In genomic region chr7:125592331-125592730, GRCh38 we compare ENCODE assay signal across 23 cellular contexts.
DNase-seq lines count a peak whose midpoint lies in the region; ATAC-seq, FAIRE-seq and TF ChIP-seq lines count a peak whose summit lies in the region.
"Had no signal": no experiment of that assay in that cellular context is flagged by ENCODE, and none has a peak within 500 bp of the region (broad histone marks: within the 10 kb centered on the region; RNA-seq: fewer than 3 reads in every experiment).

No MANE protein-coding gene starts in this region.

- no peaks in the 10 kb centered on the region for H3K27me3 ChIP-seq in breast epithelium
- H3K27me3 ChIP-seq in PC-9 (ENCODE audit: insufficient read depth, low read depth), result no peaks in the 10 kb centered on the region
- no peaks in the 10 kb centered on the region for H3K27me3 ChIP-seq in GM12878 (replicated peaks in 1 of 2; ENCODE audit: control insufficient read depth in 2 of 2, insufficient read depth in 2 of 2, low read length in 1 of 2)
- H3K27me3 ChIP-seq in mesendoderm (ENCODE audit: insufficient read depth, low read length, poor library complexity), result no peaks in the 10 kb centered on the region
- H3K27me3 ChIP-seq: BE2C; BLaER1 treated with 17β-estradiol and CSF1 and Interleukin-3, amounts not matched to agents 10 nM and 100 nM had no signal

- no peak for TF ChIP-seq EP300 in GM12878 (IDR thresholded peaks at IDR 0.05; ENCODE audit: borderline replicate concordance in 1 of 2, control insufficient read depth in 1 of 2, low read depth in 2 of 2, low read length in 2 of 2)

- SMC1A ChIA-PET in GM12878 (lab: Charles Lee; ENCODE audit: uncharacterized antibody, unreplicated experiment), result no interaction called here

- H3K56ac ChIP-seq in mesendoderm (ENCODE audit: low read length), result no peak overlapping the region

- H3K27me3 Mint-ChIP-seq in MCF 10A (ENCODE audit: insufficient read depth, unreplicated experiment), result no peaks in the 10 kb centered on the region
- no peaks in the 10 kb centered on the region for H3K27me3 Mint-ChIP-seq in activated T-helper 2 cell treated with anti-CD3 and anti-CD28 coated beads, Interferon-gamma antibody, Interleukin-2, Interleukin-4, amounts not matched to agents 10 μg/mL and 5 μg/mL and 100 μg/mL, durations not matched to agents 14 hours and 24 hours and 36 hours (ENCODE audit: low read depth)
- no peaks in the 10 kb centered on the region for H3K27me3 Mint-ChIP-seq in Calu3 (ENCODE audit: unreplicated experiment)
- H3K27me3 Mint-ChIP-seq: CD4-positive, alpha-beta T cell; CD8-positive, alpha-beta memory T cell had no signal

- no peaks in the 10 kb centered on the region for H3K4me1 ChIP-seq in breast epithelium
- H3K4me1 ChIP-seq in PC-9 (replicated peaks; ENCODE audit: insufficient read depth), result no peaks in the 10 kb centered on the region
- no peaks in the 10 kb centered on the region for H3K4me1 ChIP-seq in GM12878 (ENCODE audit: control insufficient read depth, insufficient read depth, low read length)
- H3K4me1 ChIP-seq in mesendoderm (ENCODE audit: control insufficient read depth, low read depth, low read length), result no peaks in the 10 kb centered on the region
- H3K4me1 ChIP-seq: BE2C; BLaER1 treated with 17β-estradiol and CSF1 and Interleukin-3, amounts not matched to agents 10 nM and 100 nM had no signal

- H3K9me3 Mint-ChIP-seq in MCF 10A (ENCODE audit: unreplicated experiment) (no peaks in the 10 kb centered on the region), Calu3 (ENCODE audit: low read depth, unreplicated experiment) (no peaks in the 10 kb centered on the region)
- H3K9me3 Mint-ChIP-seq in activated T-helper 2 cell treated with anti-CD3 and anti-CD28 coated beads, Interferon-gamma antibody, Interleukin-2, Interleukin-4, amounts not matched to agents 10 μg/mL and 5 μg/mL and 100 μg/mL, durations not matched to agents 14 hours and 24 hours and 36 hours, result peaks cover 14% of the 10 kb centered on the region

- DNase-seq in MCF 10A (ENCODE audit: unreplicated experiment) (no peak), breast epithelium (ENCODE audit: low spot score in 2 of 2) (no peak), PC-9 (no peak), GM12878 (ENCODE audit: low read depth, low spot score) (no peak), mesendoderm (no peak), Calu3 (no peak)
- no peak for DNase-seq in activated CD4-positive, alpha-beta T cell treated with anti-CD3 and anti-CD28 coated beads for 4 hours
- no peak for DNase-seq in activated T-helper 2 cell treated with anti-CD3 and anti-CD28 coated beads, Interferon-gamma antibody, Interleukin-2, Interleukin-4, amounts not matched to agents 10 μg/mL and 5 μg/mL and 100 μg/mL, durations not matched to agents 14 hours and 24 hours and 36 hours (ENCODE audit: low spot score)
- DNase-seq: BE2C; CD4-positive, alpha-beta T cell; CD8-positive, alpha-beta memory T cell; DMS53; DMS79 treated with DMSO at 0.1 percent for 48 hours; GF-D8; GM23248; H7; HCEC 1CT had no signal

- no peak overlapping the region for H3K18ac ChIP-seq in mesendoderm (ENCODE audit: low read length)

- no peak overlapping the region for H4K8ac ChIP-seq in mesendoderm (ENCODE audit: low read depth, low read length)

- no peak overlapping the region for H2AK5ac ChIP-seq in mesendoderm (ENCODE audit: low read length)

- no peak overlapping the region for H2BK5ac ChIP-seq in mesendoderm (ENCODE audit: low read length)

- H3K27ac Mint-ChIP-seq in MCF 10A (ENCODE audit: low read depth, unreplicated experiment) (peak overlapping the region; percentile 47), Calu3 (ENCODE audit: unreplicated experiment) (no peak overlapping the region)
- no peak overlapping the region for H3K27ac Mint-ChIP-seq in activated T-helper 2 cell treated with anti-CD3 and anti-CD28 coated beads, Interferon-gamma antibody, Interleukin-2, Interleukin-4, amounts not matched to agents 10 μg/mL and 5 μg/mL and 100 μg/mL, durations not matched to agents 14 hours and 24 hours and 36 hours
- H3K27ac Mint-ChIP-seq: CD14-positive monocyte; CD4-positive, alpha-beta T cell; CD8-positive, alpha-beta memory T cell had no signal

- no peak overlapping the region for H2BK15ac ChIP-seq in mesendoderm (replicated peaks; ENCODE audit: low read depth)

- RAD21 ChIA-PET in GM12878 (lab: Charles Lee; ENCODE audit: unreplicated experiment), result no interaction called here

- CTCF ChIA-PET in MCF 10A (lab: Yijun Ruan, JAX) (no interaction called here), PC-9 (lab: Charles Lee) (no interaction called here), GM12878 (lab: Yijun Ruan, JAX) (interaction anchor here (0.7 kb wide), 1 partner anchor 11 kb away, joined by 4 read pairs; no protein-coding TSS in a partner anchor), Calu3 (lab: Charles Lee) (interaction anchor here (1.0 kb wide), 1 partner anchor 10 kb away, joined by 3 read pairs; no protein-coding TSS in a partner anchor)

- in situ Hi-C loops in GM12878 (cut with MboI), result no loop called here

- no peak overlapping the region for H2BK120ac ChIP-seq in mesendoderm (ENCODE audit: low read depth, low read length)

- H3K4me2 ChIP-seq in PC-9 (no peak overlapping the region), GM12878 (ENCODE audit: control insufficient read depth, insufficient read depth) (no peak overlapping the region), mesendoderm (ENCODE audit: low read length) (no peak overlapping the region)
- H3K4me2 ChIP-seq: BLaER1 treated with 17β-estradiol and CSF1 and Interleukin-3, amounts not matched to agents 10 nM and 100 nM had no signal

- no peak overlapping the region for H3K9ac ChIP-seq in GM12878 (ENCODE audit: control insufficient read depth, insufficient read depth, low read length)
- H3K9ac ChIP-seq in mesendoderm (ENCODE audit: low read length), result no peak overlapping the region
- H3K9ac ChIP-seq: BLaER1 treated with 17β-estradiol and CSF1 and Interleukin-3, amounts not matched to agents 10 nM and 100 nM; GM23248 had no signal

- no peak overlapping the region for H4K5ac ChIP-seq in mesendoderm (ENCODE audit: low read length)

- BruUV-seq in MCF 10A (replicated peaks; lab: Mats Ljungman, UMichigan) (no TSS peak), PC-9 (replicated peaks; lab: Mats Ljungman, UMichigan) (no TSS peak), GM12878 (replicated peaks; lab: Mats Ljungman, UMichigan) (no TSS peak), Calu3 (replicated peaks; lab: Mats Ljungman, UMichigan) (no TSS peak)

- no peak overlapping the region for H3K4me3 ChIP-seq in breast epithelium
- H3K4me3 ChIP-seq in PC-9, result no peak overlapping the region
- no peak overlapping the region for H3K4me3 ChIP-seq in GM12878
- H3K4me3 ChIP-seq in mesendoderm (ENCODE audit: low read length), result no peak overlapping the region
- H3K4me3 ChIP-seq: BLaER1 treated with 17β-estradiol and CSF1 and Interleukin-3, amounts not matched to agents 10 nM and 100 nM; GM23248 had no signal

- H3K79me2 ChIP-seq in PC-9 (ENCODE audit: low read depth), result no peaks in the 10 kb centered on the region
- no peaks in the 10 kb centered on the region for H3K79me2 ChIP-seq in GM12878 (ENCODE audit: control insufficient read depth, insufficient read depth, low read length)
- H3K79me2 ChIP-seq in mesendoderm (ENCODE audit: control insufficient read depth, insufficient read depth, low read length), result no peaks in the 10 kb centered on the region

- no peaks in the 10 kb centered on the region for H3K9me3 ChIP-seq in breast epithelium
- no peaks in the 10 kb centered on the region for H3K9me3 ChIP-seq in PC-9 (ENCODE audit: insufficient read depth, low read depth)
- H3K9me3 ChIP-seq in GM12878 (replicated peaks; ENCODE audit: control insufficient read depth, insufficient read depth, low read length), result no peaks in the 10 kb centered on the region
- H3K9me3 ChIP-seq: BE2C had no signal

- POLR2A ChIA-PET in MCF 10A (lab: Yijun Ruan, JAX) (no interaction called here), PC-9 (lab: Charles Lee; ENCODE audit: unreplicated experiment) (no interaction called here), GM12878 (lab: Charles Lee) (no interaction called here)

- WGBS in GM12878 (ENCODE audit: insufficient coverage, insufficient replicate concordance, low lambda C conversion rate, missing lambda C conversion rate), result 54% methylated on average over 6 of the region's 6 CpGs
- no CpG with 5 or more reads among the region's 6 CpGs for WGBS in mesendoderm (ENCODE audit: extremely low coverage, insufficient coverage, low lambda C conversion rate)

- no peak for FAIRE-seq in GM12878 (lab: Jason Lieb, UNC)
- FAIRE-seq: A204.1, GM19239, H1 had no signal

- TF ChIP-seq POLR2A in breast epithelium (IDR thresholded peaks at IDR 0.05), result no peak
- TF ChIP-seq POLR2A in GM12878 (IDR thresholded peaks at IDR 0.05; ENCODE audit: low read depth, low read length), result no peak

- no peak for TF ChIP-seq CTCF in MCF 10A (IDR thresholded peaks at IDR 0.05; ENCODE audit: unreplicated experiment)
- TF ChIP-seq CTCF in breast epithelium (IDR thresholded peaks at IDR 0.05), result no peak
- TF ChIP-seq CTCF in PC-9 (conservative IDR thresholded peaks at IDR 0.05), result no peak
- TF ChIP-seq CTCF in GM12878 (IDR thresholded peaks at IDR 0.05 in 2 of 3, conservative IDR thresholded peaks at IDR 0.05 in 1 of 3; ENCODE audit: control insufficient read depth in 2 of 3, extremely low read depth in 1 of 3, insufficient read depth in 1 of 3, low read depth in 3 of 3, low read length in 3 of 3), result no peak
- no peak for TF ChIP-seq CTCF in Calu3 (IDR thresholded peaks at IDR 0.05; ENCODE audit: unreplicated experiment)

- H2AFZ ChIP-seq in PC-9 (0 out of 2 replicates have a peak overlapping the region, but pooled peaks have one; percentile 27), GM12878 (ENCODE audit: control insufficient read depth, low read depth, low read length) (no peak overlapping the region)
- H2AFZ ChIP-seq: GM23248 had no signal

- H3K27ac ChIP-seq in breast epithelium (no peak overlapping the region), PC-9 (no peak overlapping the region), GM12878 (ENCODE audit: control insufficient read depth, insufficient read depth) (no peak overlapping the region), mesendoderm (ENCODE audit: low read depth, low read length) (no peak overlapping the region)
- H3K27ac ChIP-seq: 22Rv1; BLaER1 treated with 17β-estradiol and CSF1 and Interleukin-3, amounts not matched to agents 10 nM and 100 nM; GM23248 had no signal

- H3K9me2 ChIP-seq in PC-9 (ENCODE audit: insufficient read depth), result peaks cover under 1% of the 10 kb centered on the region; the same call in 1 of the 2 replicates

- no peak overlapping the region for H3K23ac ChIP-seq in mesendoderm (ENCODE audit: low read length)

- H3K36me3 Mint-ChIP-seq in MCF 10A (ENCODE audit: insufficient read depth, unreplicated experiment) (no peaks in the 10 kb centered on the region), Calu3 (ENCODE audit: insufficient read depth, unreplicated experiment) (no peaks in the 10 kb centered on the region)
- H3K36me3 Mint-ChIP-seq in activated T-helper 2 cell treated with anti-CD3 and anti-CD28 coated beads, Interferon-gamma antibody, Interleukin-2, Interleukin-4, amounts not matched to agents 10 μg/mL and 5 μg/mL and 100 μg/mL, durations not matched to agents 14 hours and 24 hours and 36 hours (ENCODE audit: low read depth), result no peaks in the 10 kb centered on the region
- H3K36me3 Mint-ChIP-seq: CD14-positive monocyte; CD8-positive, alpha-beta memory T cell had no signal

- H3K4me1 Mint-ChIP-seq in MCF 10A (ENCODE audit: insufficient read depth, unreplicated experiment) (no peaks in the 10 kb centered on the region), Calu3 (ENCODE audit: low read depth, unreplicated experiment) (no peaks in the 10 kb centered on the region)
- H3K4me1 Mint-ChIP-seq in activated T-helper 2 cell treated with anti-CD3 and anti-CD28 coated beads, Interferon-gamma antibody, Interleukin-2, Interleukin-4, amounts not matched to agents 10 μg/mL and 5 μg/mL and 100 μg/mL, durations not matched to agents 14 hours and 24 hours and 36 hours (ENCODE audit: low read depth), result no peaks in the 10 kb centered on the region
- H3K4me1 Mint-ChIP-seq: CD14-positive monocyte; CD8-positive, alpha-beta memory T cell had no signal

- no peaks in the 10 kb centered on the region for H3F3A ChIP-seq in PC-9 (ENCODE audit: insufficient read depth, low read depth)

- H3K4me3 Mint-ChIP-seq in MCF 10A (ENCODE audit: unreplicated experiment) (no peak overlapping the region), Calu3 (ENCODE audit: low read depth, unreplicated experiment) (no peak overlapping the region)
- no peak overlapping the region for H3K4me3 Mint-ChIP-seq in activated T-helper 2 cell treated with anti-CD3 and anti-CD28 coated beads, Interferon-gamma antibody, Interleukin-2, Interleukin-4, amounts not matched to agents 10 μg/mL and 5 μg/mL and 100 μg/mL, durations not matched to agents 14 hours and 24 hours and 36 hours (ENCODE audit: low read depth)
- H3K4me3 Mint-ChIP-seq: CD14-positive monocyte; CD4-positive, alpha-beta T cell; CD8-positive, alpha-beta memory T cell had no signal

- no peak overlapping the region for H3K4ac ChIP-seq in mesendoderm (ENCODE audit: low read depth, low read length)

- no peaks in the 10 kb centered on the region for H3K36me3 ChIP-seq in breast epithelium
- no peaks in the 10 kb centered on the region for H3K36me3 ChIP-seq in PC-9 (ENCODE audit: low read depth)
- H3K36me3 ChIP-seq in GM12878 (ENCODE audit: control insufficient read depth in 2 of 2, insufficient read depth in 2 of 2, low read length in 1 of 2), result no peaks in the 10 kb centered on the region
- H3K36me3 ChIP-seq in mesendoderm (ENCODE audit: control insufficient read depth, insufficient read depth, low read length), result no peaks in the 10 kb centered on the region
- H3K36me3 ChIP-seq: BE2C; BLaER1 treated with 17β-estradiol and CSF1 and Interleukin-3, amounts not matched to agents 10 nM and 100 nM had no signal

- intact Hi-C loops in MCF 10A (cut with micrococcal nuclease), result no loop called here
- intact Hi-C loops in breast epithelium (cut with DNase I; ENCODE audit: low total_unique reads), result no loop called here
- intact Hi-C loops in PC-9 (cut with micrococcal nuclease; ENCODE audit: unreplicated experiment), result no loop called here
- intact Hi-C loops in GM12878 (cut with micrococcal nuclease; ENCODE audit: unreplicated experiment), result no loop called here
- intact Hi-C loops in activated T-helper 2 cell treated with anti-CD3 and anti-CD28 coated beads, Interferon-gamma antibody, Interleukin-2, Interleukin-4, amounts not matched to agents 10 μg/mL and 5 μg/mL and 100 μg/mL, durations not matched to agents 14 hours and 24 hours and 36 hours (cut with micrococcal nuclease), result no loop called here
- intact Hi-C loops in Calu3 (cut with micrococcal nuclease; ENCODE audit: unreplicated experiment), result no loop called here

- no peaks in the 10 kb centered on the region for H3K79me1 ChIP-seq in mesendoderm (ENCODE audit: low read length)

- TF ChIP-seq RAD21 in GM12878 (IDR thresholded peaks at IDR 0.05; ENCODE audit: insufficient read depth, low read depth, low read length), result no peak

- H4K20me1 ChIP-seq in PC-9 (ENCODE audit: insufficient read depth), result no peaks in the 10 kb centered on the region
- H4K20me1 ChIP-seq in GM12878 (ENCODE audit: control insufficient read depth, insufficient read depth), result no peaks in the 10 kb centered on the region
- H4K20me1 ChIP-seq: BLaER1 treated with 17β-estradiol and CSF1 and Interleukin-3, amounts not matched to agents 10 nM and 100 nM had no signal

- ATAC-seq in GM12878, result no peak; the same call in 2 of the 3 replicates

Comparison
In these comparisons a context has a peak if more than half of its experiments do, and no peak if none do; other contexts are left out.
1. CTCF ChIA-PET loops: an anchor here in GM12878 (0.7 kb wide) and Calu3 (1.0 kb wide); none called in MCF 10A and PC-9.